ENCODE assay signal across 18 cellular contexts in genomic region chr2:50922506-50922905, GRCh38.
DNase-seq lines count a peak whose midpoint lies in the region; TF ChIP-seq lines count a peak whose summit lies in the region.
"Had no signal": no experiment of that assay in that cellular context is flagged by ENCODE, and none has a peak within 500 bp of the region (broad histone marks: within the 10 kb centered on the region; RNA-seq: fewer than 3 reads in every experiment).

No MANE protein-coding gene starts in this region.

- TF ChIP-seq RAD21 in neural cell (conservative IDR thresholded peaks at IDR 0.05) = peak; percentile 17

- TF ChIP-seq EP300 in neural cell (conservative IDR thresholded peaks at IDR 0.05; ENCODE audit: poor library complexity, severe bottlenecking) = peak; percentile 48

- DNase-seq in NCI-H2171 treated with DMSO at 0.1 percent for 48 hours (lab: John Stamatoyannopoulos, UW) (peak; percentile 69), NCI-H2171 (lab: John Stamatoyannopoulos, UW) (no peak), DMS53 (lab: John Stamatoyannopoulos, UW) (peak; percentile 55), NCI-H510A (lab: John Stamatoyannopoulos, UW) (peak; percentile 22), tibial artery (no peak)
- DNase-seq in stimulated activated CD8-positive, alpha-beta memory T cell treated with anti-CD3 and anti-CD28 coated beads, Interleukin-4, amount 100 ng/mL, for 48 hours = no peak
- DNase-seq: DND-41, GDM1, HCEC 1CT, IMR-90, Kasumi-1, NCI-H1694 treated with DMSO at 0.1 percent for 48 hours, NCI-H524, PC-9, T-cell, T1000 had no signal

- peak overlapping the region; percentile 2 for H2AFZ ChIP-seq in neural cell (ENCODE audit: low read depth, low read length)
- H2AFZ ChIP-seq: PC-9 had no signal

- no peaks in the 10 kb centered on the region for H3K4me1 ChIP-seq in tibial artery
- H3K4me1 ChIP-seq: BLaER1 treated with 17β-estradiol and CSF1 and Interleukin-3, amounts not matched to agents 10 nM and 100 nM had no signal

- intact Hi-C loops in tibial artery (cut with DNase I; ENCODE audit: low total_unique reads) = no loop called here

- H3K4me3 ChIP-seq in neural cell (ENCODE audit: low read length) = peak overlapping the region; percentile 59
- no peak overlapping the region for H3K4me3 ChIP-seq in tibial artery
- H3K4me3 ChIP-seq: BLaER1 treated with 17β-estradiol and CSF1 and Interleukin-3, amounts not matched to agents 10 nM and 100 nM; PC-9 had no signal

- H3K4me2 ChIP-seq in neural cell (ENCODE audit: low read length) = peak overlapping the region; percentile 67
- H3K4me2 ChIP-seq: BLaER1 treated with 17β-estradiol and CSF1 and Interleukin-3, amounts not matched to agents 10 nM and 100 nM; PC-9 had no signal

- no peaks in the 10 kb centered on the region for H3K27me3 ChIP-seq in neural cell (ENCODE audit: insufficient read depth, low read depth, low read length)
- no peaks in the 10 kb centered on the region for H3K27me3 ChIP-seq in tibial artery
- H3K27me3 ChIP-seq: BLaER1 treated with 17β-estradiol and CSF1 and Interleukin-3, amounts not matched to agents 10 nM and 100 nM had no signal

- H3K9me2 ChIP-seq in neural cell (ENCODE audit: insufficient read depth, low read length) = no peaks in the 10 kb centered on the region

- H3K27ac ChIP-seq in neural cell (ENCODE audit: low read length) (peak overlapping the region; percentile 75), tibial artery (no peak overlapping the region)
- H3K27ac ChIP-seq: BLaER1 treated with 17β-estradiol and CSF1 and Interleukin-3, amounts not matched to agents 10 nM and 100 nM; PC-9 had no signal

- no peaks in the 10 kb centered on the region for H3F3A ChIP-seq in neural cell (ENCODE audit: insufficient read depth, low read length, poor library complexity, severe bottlenecking)

- H4K20me1 ChIP-seq in neural cell (ENCODE audit: insufficient read depth) = no peaks in the 10 kb centered on the region
- H4K20me1 ChIP-seq: BLaER1 treated with 17β-estradiol and CSF1 and Interleukin-3, amounts not matched to agents 10 nM and 100 nM had no signal

- H3K36me3 ChIP-seq in neural cell (ENCODE audit: insufficient read depth, low read length) (no peaks in the 10 kb centered on the region), tibial artery (no peaks in the 10 kb centered on the region)
- H3K36me3 ChIP-seq: BLaER1 treated with 17β-estradiol and CSF1 and Interleukin-3, amounts not matched to agents 10 nM and 100 nM had no signal

- TF ChIP-seq CTCF in neural cell (IDR thresholded peaks at IDR 0.05; ENCODE audit: poor library complexity, severe bottlenecking) (no peak), tibial artery (IDR thresholded peaks at IDR 0.05) (no peak)

- H3K79me2 ChIP-seq in neural cell (replicated peaks; ENCODE audit: insufficient read depth, low read length) = peaks cover 10% of the 10 kb centered on the region

- H3K9ac ChIP-seq in neural cell (ENCODE audit: low read length) = peak overlapping the region; percentile 39
- H3K9ac ChIP-seq: BLaER1 treated with 17β-estradiol and CSF1 and Interleukin-3, amounts not matched to agents 10 nM and 100 nM had no signal

- H3K9me3 ChIP-seq in neural cell (ENCODE audit: low read length) (no peaks in the 10 kb centered on the region), tibial artery (no peaks in the 10 kb centered on the region)
- H3K9me3 ChIP-seq: BLaER1 treated with 17β-estradiol and CSF1 and Interleukin-3, amounts not matched to agents 10 nM and 100 nM had no signal

TF ChIP-seq in neural cell, 6 proteins besides CTCF, POLR2A, EP300 and RAD21:
- TF ChIP-seq REST (IDR thresholded peaks at IDR 0.05; ENCODE audit: borderline replicate concordance) = no peak
- TF ChIP-seq POLR2AphosphoS5 (IDR thresholded peaks at IDR 0.05) = peak; percentile 72
- TF ChIP-seq TAF1 (IDR thresholded peaks at IDR 0.05; ENCODE audit: low read depth) = no peak
- TF ChIP-seq SMC3 (conservative IDR thresholded peaks at IDR 0.05; ENCODE audit: poor library complexity) = peak; percentile 10
- no peak for TF ChIP-seq MXI1 (conservative IDR thresholded peaks at IDR 0.05; ENCODE audit: poor library complexity, severe bottlenecking)
TF ChIP-seq in neural cell: peak in this region for 2.

Comparison
In these comparisons a context has a peak if more than half of its experiments do, and no peak if none do; other contexts are left out.
1. DNase-seq: peak in NCI-H2171 treated with DMSO at 0.1 percent for 48 hours (single experiment), DMS53 (single experiment) and NCI-H510A (single experiment); none in NCI-H2171 (single experiment), tibial artery (0 of 2) and stimulated activated CD8-positive, alpha-beta memory T cell treated with anti-CD3 and anti-CD28 coated beads, Interleukin-4, amount 100 ng/mL, for 48 hours (single experiment).